In genomic region chr6:41427642-41428401, GRCh38 we compare ENCODE assay signal across 1 cellular context.
TF ChIP-seq lines count a peak whose summit lies in the region.

No MANE protein-coding gene starts in this region.

TF ChIP-seq in HepG2, 621 proteins besides CTCF, POLR2A, EP300 and RAD21 (continued from another document):
- 0 out of 2 replicates have a peak, but pooled peaks have one; percentile 42 for TF ChIP-seq DNMT1 (CRISPR knock-in tag; IDR thresholded peaks at IDR 0.05)
- peak; percentile 47; the same call in 1 of the 2 replicates for TF ChIP-seq BCL6 (CRISPR knock-in tag; IDR thresholded peaks at IDR 0.05)
- TF ChIP-seq ZNF446 (CRISPR knock-in tag; IDR thresholded peaks at IDR 0.05) = no peak
- 0 out of 2 replicates have a peak, but pooled peaks have one; percentile 37 for TF ChIP-seq ZNF121 (CRISPR knock-in tag; IDR thresholded peaks at IDR 0.05)
- no peak for TF ChIP-seq ZNF605 (CRISPR knock-in tag; IDR thresholded peaks at IDR 0.05)
- TF ChIP-seq ZBTB14 (CRISPR knock-in tag; IDR thresholded peaks at IDR 0.05) = peak; percentile 51
- no peak for TF ChIP-seq HNF4A (CRISPR knock-in tag; IDR thresholded peaks at IDR 0.05)
- no peak for TF ChIP-seq ZNF549 (CRISPR knock-in tag; IDR thresholded peaks at IDR 0.05)
- no peak for TF ChIP-seq ZFP82 (CRISPR knock-in tag; IDR thresholded peaks at IDR 0.05; ENCODE audit: borderline replicate concordance)
- no peak for TF ChIP-seq NR1H2 (CRISPR knock-in tag; IDR thresholded peaks at IDR 0.05; ENCODE audit: borderline replicate concordance, low read depth)
- no peak for TF ChIP-seq ZNF530 (CRISPR knock-in tag; IDR thresholded peaks at IDR 0.05; ENCODE audit: low read depth)
- TF ChIP-seq ZNF329 (CRISPR knock-in tag; IDR thresholded peaks at IDR 0.05; ENCODE audit: low read depth) = peak; percentile 52; the same call in 1 of the 2 replicates
- 0 out of 2 replicates have a peak, but pooled peaks have one; percentile 40 for TF ChIP-seq ZNF547 (CRISPR knock-in tag; IDR thresholded peaks at IDR 0.05)
- TF ChIP-seq ZNF597 (CRISPR knock-in tag; IDR thresholded peaks at IDR 0.05) = no peak
- peak; percentile 31; the same call in 1 of the 2 replicates for TF ChIP-seq ZNF263 (CRISPR knock-in tag; IDR thresholded peaks at IDR 0.05)
- TF ChIP-seq ZEB1 (IDR thresholded peaks at IDR 0.05; ENCODE audit: insufficient replicate concordance, low read depth) = peak; percentile 74
- TF ChIP-seq ZKSCAN5 (CRISPR knock-in tag; IDR thresholded peaks at IDR 0.05) = no peak
- TF ChIP-seq POGK (CRISPR knock-in tag; conservative IDR thresholded peaks at IDR 0.05) = no peak
- no peak for TF ChIP-seq ZNF10 (CRISPR knock-in tag; IDR thresholded peaks at IDR 0.05; ENCODE audit: borderline replicate concordance, low read depth)
- TF ChIP-seq ZGPAT (CRISPR knock-in tag; IDR thresholded peaks at IDR 0.05) = no peak
- no peak for TF ChIP-seq FOXM1 (CRISPR knock-in tag; IDR thresholded peaks at IDR 0.05)
- TF ChIP-seq ARID5B (CRISPR knock-in tag; IDR thresholded peaks at IDR 0.05) = no peak
- TF ChIP-seq ZNF451 (CRISPR knock-in tag; IDR thresholded peaks at IDR 0.05) = no peak
- TF ChIP-seq AKNA (CRISPR knock-in tag; IDR thresholded peaks at IDR 0.05; ENCODE audit: borderline replicate concordance) = no peak
- 0 out of 2 replicates have a peak, but pooled peaks have one; percentile 22 for TF ChIP-seq FOXO1 (CRISPR knock-in tag; IDR thresholded peaks at IDR 0.05)
- TF ChIP-seq TBP (CRISPR knock-in tag; IDR thresholded peaks at IDR 0.05) = no peak
